In genomic region chr6:54076159-54076789, GRCh38 we compare ENCODE assay signal across 26 cellular contexts. TPM values are rescaled to one million over a fixed set of nuclear protein-coding genes. Genes with fewer than 3 reads are reported as not detected.
"Had no signal": no experiment of that assay in that cellular context is flagged by ENCODE, and none has a peak within 500 bp of the region (broad histone marks: within the 10 kb centered on the region; RNA-seq: fewer than 3 reads in every experiment).

No MANE protein-coding gene starts in this region.

- H3K4me3 ChIP-seq: MG63 had no signal

- H3K36me3 ChIP-seq: MG63 had no signal

- H3K9me3 ChIP-seq: MG63 had no signal

- H3K27me3 ChIP-seq: MG63 had no signal

- ATAC-seq: activated T-cell treated with anti-CD3 and anti-CD28 coated beads, Interleukin-2, amount 50 U/mL, for 4 hours; Panc1; Right ventricle myocardium inferior had no signal

- DNase-seq: activated CD4-positive, alpha-beta memory T cell treated with anti-CD3 and anti-CD28 coated beads for 36 hours; activated CD4-positive, alpha-beta T cell treated with anti-CD3 and anti-CD28 coated beads, Interleukin-2, amount 10 ng/mL, durations not matched to agents 7 days and 5 days; activated CD4-positive, CD25-positive, alpha-beta regulatory T cell; activated CD8-positive, alpha-beta memory T cell treated with anti-CD3 and anti-CD28 coated beads for 24 hours; activated effector memory CD4-positive, alpha-beta T cell treated with anti-CD3 and anti-CD28 coated beads, Interleukin-2, amount 50 U/mL, for 16 hours; activated naive CD4-positive, alpha-beta T cell treated with anti-CD3 and anti-CD28 coated beads for 36 hours; activated T-cell treated with anti-CD3 and anti-CD28 coated beads, Interleukin-2, amount 50 U/mL, for 4 hours; amygdala; MG63; MV-4-11; NCI-H1092 treated with DMSO at 0.1 percent for 48 hours; NCI-H1417 treated with DMSO at 0.1 percent for 48 hours; NCI-H1694; NCI-H2029; NCI-H2107; NCI-H345; NCI-H510A treated with DMSO at 0.1 percent for 48 hours; NCI-H69; NK-92 treated with Interleukin-12 subunit alpha and Interleukin-12 subunit beta, amount 100 ng/mL, for 24 hours; OCI-M1; RPMI8226; T-helper 2 cell; T1000 had no signal

RNA-seq across cellular contexts. Expression of gene MLIP, which starts 35.0 kb away (rescaled TPM):
- total RNA-seq: activated CD4-positive, alpha-beta memory T cell treated with anti-CD3 and anti-CD28 coated beads for 36 hours; activated CD4-positive, alpha-beta T cell treated with anti-CD3 and anti-CD28 coated beads, Interleukin-2, amount 10 ng/mL, durations not matched to agents 7 days and 5 days; activated naive CD4-positive, alpha-beta T cell treated with anti-CD3 and anti-CD28 coated beads for 36 hours; activated T-cell treated with anti-CD3 and anti-CD28 coated beads, Interleukin-2, amount 50 U/mL, for 4 hours; astrocyte had no signal
